ENCODE assay signal across 13 cellular contexts in the genomic region with DNA sequence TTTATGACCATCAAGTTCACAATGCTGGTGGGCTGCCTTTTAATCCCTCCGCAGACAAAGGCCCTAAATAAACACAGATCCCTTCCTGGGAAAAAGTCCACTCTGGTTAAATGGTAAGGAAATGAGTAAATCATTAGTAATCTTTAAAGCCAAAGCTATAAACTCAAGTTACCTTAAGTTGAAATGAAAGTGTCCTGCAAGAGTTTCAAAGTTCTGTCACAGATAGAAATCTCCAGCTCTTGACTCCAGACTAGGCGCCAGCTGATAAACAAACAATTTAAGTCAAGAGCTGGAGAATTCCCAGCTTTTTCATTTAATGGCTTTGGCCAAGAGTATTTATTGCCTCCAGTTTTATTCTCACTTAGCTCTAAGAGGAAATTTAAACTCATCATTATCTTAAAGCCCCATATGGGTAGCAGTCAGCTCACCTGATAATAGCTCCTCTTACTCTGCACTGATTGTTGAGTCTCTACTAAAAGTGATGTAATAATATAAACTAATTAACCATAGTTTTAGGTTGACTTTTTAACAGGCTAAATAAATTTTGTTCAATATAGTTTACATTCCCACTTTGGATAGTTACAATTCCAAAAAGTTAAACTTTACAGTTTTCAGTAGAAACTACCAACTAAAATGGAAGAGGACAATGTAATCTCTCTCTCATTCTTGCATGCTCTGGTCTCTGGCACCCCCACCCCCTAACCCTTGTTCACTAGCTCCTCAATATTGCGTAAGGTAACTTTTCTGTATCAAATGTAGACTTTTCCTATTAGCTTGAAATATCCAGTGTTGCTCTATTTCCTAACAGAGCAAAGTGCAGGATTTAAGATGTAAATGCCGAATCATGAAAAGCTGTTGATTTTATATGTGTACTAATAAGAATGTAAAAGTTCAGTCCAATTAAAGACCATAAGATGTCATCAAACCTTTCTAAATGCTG. TPM values are rescaled to one million over a fixed set of nuclear protein-coding genes. Genes with fewer than 3 reads are reported as not detected.
DNase-seq lines count a peak whose midpoint lies in the region; ATAC-seq, FAIRE-seq and TF ChIP-seq lines count a peak whose summit lies in the region.
"Had no signal": no experiment of that assay in that cellular context is flagged by ENCODE, and none has a peak within 500 bp of the region (broad histone marks: within the 10 kb centered on the region; RNA-seq: fewer than 3 reads in every experiment).

No MANE protein-coding gene starts in this region.

- intact Hi-C loops in left colon (cut with DNase I, micrococcal nuclease) = no loop called here

- no peaks in the 10 kb centered on the region for H3K9me3 Mint-ChIP-seq in natural killer cell treated with Interleukin-12 subunit alpha and Interleukin-12 subunit beta and Interleukin-15 and Interleukin-18, amount 100 ng/mL, for 72 hours
- H3K9me3 Mint-ChIP-seq: effector memory CD8-positive, alpha-beta T cell had no signal

- no peaks in the 10 kb centered on the region for H3K36me3 Mint-ChIP-seq in natural killer cell treated with Interleukin-12 subunit alpha and Interleukin-12 subunit beta and Interleukin-15 and Interleukin-18, amount 100 ng/mL, for 72 hours

- peak; percentile 3 for DNase-seq in AG08395 (ENCODE audit: low spot score)
- peak; percentile 12 for DNase-seq in HTR-8/SVneo (ENCODE audit: insufficient read length, low spot score)
- DNase-seq in left colon = no peak
- DNase-seq in NCI-H774 (lab: John Stamatoyannopoulos, UW) = no peak
- DNase-seq in natural killer cell treated with Interleukin-12 subunit alpha and Interleukin-12 subunit beta and Interleukin-15 and Interleukin-18, amount 100 ng/mL, for 72 hours (ENCODE audit: low spot score) = no peak
- DNase-seq in GM19238 (ENCODE audit: insufficient read length, low spot score) = no peak
- DNase-seq: effector memory CD8-positive, alpha-beta T cell; NCI-H1930; stimulated activated CD4-positive, alpha-beta T cell treated with anti-CD3 and anti-CD28 coated beads, Interleukin-2, amount 100 ng/mL, for 24 hours; T-helper 9 cell; tibial artery had no signal

- no peak overlapping the region for H3K27ac Mint-ChIP-seq in natural killer cell treated with Interleukin-12 subunit alpha and Interleukin-12 subunit beta and Interleukin-15 and Interleukin-18, amount 100 ng/mL, for 72 hours
- H3K27ac Mint-ChIP-seq: effector memory CD8-positive, alpha-beta T cell had no signal

- H3K27me3 Mint-ChIP-seq in natural killer cell treated with Interleukin-12 subunit alpha and Interleukin-12 subunit beta and Interleukin-15 and Interleukin-18, amount 100 ng/mL, for 72 hours = no peaks in the 10 kb centered on the region
- H3K27me3 Mint-ChIP-seq: effector memory CD8-positive, alpha-beta T cell had no signal

- H3K4me1 Mint-ChIP-seq in natural killer cell treated with Interleukin-12 subunit alpha and Interleukin-12 subunit beta and Interleukin-15 and Interleukin-18, amount 100 ng/mL, for 72 hours (ENCODE audit: low read depth in 2 of 2) = no peaks in the 10 kb centered on the region

- peak; percentile 69 for ATAC-seq in SK-N-SH treated with all-trans-retinoic acid at 6 μM for 48 hours
- peak; percentile 84 for ATAC-seq in left colon
- ATAC-seq in HG02588 (IDR thresholded peaks at IDR 0.05; ENCODE audit: unreplicated experiment) = no peak
- ATAC-seq in natural killer cell treated with Interleukin-12 subunit alpha and Interleukin-12 subunit beta and Interleukin-15 and Interleukin-18, amount 100 ng/mL, for 72 hours = no peak
- ATAC-seq: effector memory CD8-positive, alpha-beta T cell had no signal

- FAIRE-seq in HTR-8/SVneo (lab: Jason Lieb, UNC) = no peak

- H3K4me3 Mint-ChIP-seq in natural killer cell treated with Interleukin-12 subunit alpha and Interleukin-12 subunit beta and Interleukin-15 and Interleukin-18, amount 100 ng/mL, for 72 hours = no peak overlapping the region
- H3K4me3 Mint-ChIP-seq: effector memory CD8-positive, alpha-beta T cell had no signal

TF ChIP-seq in SK-N-SH treated with all-trans-retinoic acid at 6 μM for 48 hours, 23 proteins besides CTCF, POLR2A, EP300 and RAD21:
- TF ChIP-seq RARB (CRISPR knock-in tag; IDR thresholded peaks at IDR 0.05) (no peak), ZNF70 (CRISPR knock-in tag; IDR thresholded peaks at IDR 0.05) (no peak), ZFP3 (CRISPR knock-in tag; IDR thresholded peaks at IDR 0.05) (0 out of 2 replicates have a peak, but pooled peaks have one; percentile 41), SNAI2 (CRISPR knock-in tag; IDR thresholded peaks at IDR 0.05) (0 out of 2 replicates have a peak, but pooled peaks have one; percentile 45), ISL1 (CRISPR knock-in tag; IDR thresholded peaks at IDR 0.05) (peak; percentile 87), ZNF565 (CRISPR knock-in tag; conservative IDR thresholded peaks at IDR 0.05; ENCODE audit: low read depth) (no peak), ZC3H10 (CRISPR knock-in tag; IDR thresholded peaks at IDR 0.05) (no peak), GLIS3 (CRISPR knock-in tag; IDR thresholded peaks at IDR 0.05) (no peak)
- TF ChIP-seq, protein P1, sequence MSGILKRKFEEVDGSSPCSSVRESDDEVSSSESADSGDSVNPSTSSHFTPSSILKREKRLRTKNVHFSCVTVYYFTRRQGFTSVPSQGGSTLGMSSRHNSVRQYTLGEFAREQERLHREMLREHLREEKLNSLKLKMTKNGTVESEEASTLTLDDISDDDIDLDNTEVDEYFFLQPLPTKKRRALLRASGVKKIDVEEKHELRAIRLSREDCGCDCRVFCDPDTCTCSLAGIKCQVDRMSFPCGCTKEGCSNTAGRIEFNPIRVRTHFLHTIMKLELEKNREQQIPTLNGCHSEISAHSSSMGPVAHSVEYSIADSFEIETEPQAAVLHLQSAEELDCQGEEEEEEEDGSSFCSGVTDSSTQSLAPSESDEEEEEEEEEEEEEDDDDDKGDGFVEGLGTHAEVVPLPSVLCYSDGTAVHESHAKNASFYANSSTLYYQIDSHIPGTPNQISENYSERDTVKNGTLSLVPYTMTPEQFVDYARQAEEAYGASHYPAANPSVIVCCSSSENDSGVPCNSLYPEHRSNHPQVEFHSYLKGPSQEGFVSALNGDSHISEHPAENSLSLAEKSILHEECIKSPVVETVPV (CRISPR knock-in tag; IDR thresholded peaks at IDR 0.05) = no peak
- TF ChIP-seq, protein P2, sequence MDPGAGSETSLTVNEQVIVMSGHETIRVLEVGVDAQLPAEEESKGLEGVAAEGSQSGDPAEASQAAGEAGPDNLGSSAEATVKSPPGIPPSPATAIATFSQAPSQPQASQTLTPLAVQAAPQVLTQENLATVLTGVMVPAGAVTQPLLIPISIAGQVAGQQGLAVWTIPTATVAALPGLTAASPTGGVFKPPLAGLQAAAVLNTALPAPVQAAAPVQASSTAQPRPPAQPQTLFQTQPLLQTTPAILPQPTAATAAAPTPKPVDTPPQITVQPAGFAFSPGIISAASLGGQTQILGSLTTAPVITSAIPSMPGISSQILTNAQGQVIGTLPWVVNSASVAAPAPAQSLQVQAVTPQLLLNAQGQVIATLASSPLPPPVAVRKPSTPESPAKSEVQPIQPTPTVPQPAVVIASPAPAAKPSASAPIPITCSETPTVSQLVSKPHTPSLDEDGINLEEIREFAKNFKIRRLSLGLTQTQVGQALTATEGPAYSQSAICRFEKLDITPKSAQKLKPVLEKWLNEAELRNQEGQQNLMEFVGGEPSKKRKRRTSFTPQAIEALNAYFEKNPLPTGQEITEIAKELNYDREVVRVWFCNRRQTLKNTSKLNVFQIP (CRISPR knock-in tag; IDR thresholded peaks at IDR 0.05; ENCODE audit: borderline replicate concordance, low read depth) = no peak
- TF ChIP-seq, protein P3, sequence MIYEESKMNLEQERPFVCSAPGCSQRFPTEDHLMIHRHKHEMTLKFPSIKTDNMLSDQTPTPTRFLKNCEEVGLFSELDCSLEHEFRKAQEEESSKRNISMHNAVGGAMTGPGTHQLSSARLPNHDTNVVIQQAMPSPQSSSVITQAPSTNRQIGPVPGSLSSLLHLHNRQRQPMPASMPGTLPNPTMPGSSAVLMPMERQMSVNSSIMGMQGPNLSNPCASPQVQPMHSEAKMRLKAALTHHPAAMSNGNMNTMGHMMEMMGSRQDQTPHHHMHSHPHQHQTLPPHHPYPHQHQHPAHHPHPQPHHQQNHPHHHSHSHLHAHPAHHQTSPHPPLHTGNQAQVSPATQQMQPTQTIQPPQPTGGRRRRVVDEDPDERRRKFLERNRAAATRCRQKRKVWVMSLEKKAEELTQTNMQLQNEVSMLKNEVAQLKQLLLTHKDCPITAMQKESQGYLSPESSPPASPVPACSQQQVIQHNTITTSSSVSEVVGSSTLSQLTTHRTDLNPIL (CRISPR knock-in tag; IDR thresholded peaks at IDR 0.05; ENCODE audit: low read depth) = no peak

RNA-seq across cellular contexts. Expression of gene HIBADH, which starts 56.1 kb away (rescaled TPM):
- total RNA-seq in left colon = 10 to 100 TPM; 25.4 to 38.6 TPM
- total RNA-seq in natural killer cell treated with Interleukin-12 subunit alpha and Interleukin-12 subunit beta and Interleukin-15 and Interleukin-18, amount 100 ng/mL, for 72 hours = 10 to 100 TPM in 1 of 2 donors, 1 to 10 TPM in 1; 8.9 to 11.4 TPM

Comparison
In these comparisons a context has a peak if more than half of its experiments do, and no peak if none do; other contexts are left out.
1. DNase-seq: peak in AG08395 (single experiment) and HTR-8/SVneo (single experiment); none in left colon (0 of 2), NCI-H774 (single experiment), natural killer cell treated with Interleukin-12 subunit alpha and Interleukin-12 subunit beta and Interleukin-15 and Interleukin-18, amount 100 ng/mL, for 72 hours (single experiment) and GM19238 (single experiment).
2. ATAC-seq: peak in SK-N-SH treated with all-trans-retinoic acid at 6 μM for 48 hours (single experiment) and left colon (single experiment); none in HG02588 (single experiment) and natural killer cell treated with Interleukin-12 subunit alpha and Interleukin-12 subunit beta and Interleukin-15 and Interleukin-18, amount 100 ng/mL, for 72 hours (0 of 2).